10 cellular contexts compared by ENCODE assay signal in genomic region chr22:49656291-49656851, GRCh38.
DNase-seq lines count a peak whose midpoint lies in the region; ATAC-seq and TF ChIP-seq lines count a peak whose summit lies in the region.
"Had no signal": no experiment of that assay in that cellular context is flagged by ENCODE, and none has a peak within 500 bp of the region (broad histone marks: within the 10 kb centered on the region; RNA-seq: fewer than 3 reads in every experiment).

No MANE protein-coding gene starts in this region.

- H3K4me3 Mint-ChIP-seq in activated T-cell treated with anti-CD3 and anti-CD28 coated beads, Interleukin-2, amount 50 U/mL, for 24 hours, result peak overlapping the region; percentile 92
- H3K4me3 Mint-ChIP-seq in activated B cell treated with CpG ODN at 0.5 μM for 24 hours, result peak overlapping the region; percentile 96

- H3K9me3 Mint-ChIP-seq in activated T-cell treated with anti-CD3 and anti-CD28 coated beads, Interleukin-2, amount 50 U/mL, for 24 hours, result no peaks in the 10 kb centered on the region
- H3K9me3 Mint-ChIP-seq in activated B cell treated with CpG ODN at 0.5 μM for 24 hours, result no peaks in the 10 kb centered on the region

- ATAC-seq in activated B cell treated with CpG ODN at 0.5 μM for 24 hours (ENCODE audit: low read depth) (no peak), HG03378 (IDR thresholded peaks at IDR 0.05; ENCODE audit: unreplicated experiment) (no peak), GM19467 (IDR thresholded peaks at IDR 0.05; ENCODE audit: unreplicated experiment) (no peak)

- TF ChIP-seq CTCF in activated B cell treated with CpG ODN at 0.5 μM for 24 hours (IDR thresholded peaks at IDR 0.05) (no peak), lower leg skin (IDR thresholded peaks at IDR 0.05) (no peak), thyroid gland (IDR thresholded peaks at IDR 0.05) (no peak)

- 70 to 86% methylated on average over 25 of the region's 25 CpGs for WGBS in lower leg skin, 2 donors
- 81 to 93% methylated on average over 15 to 21 of the region's 25 CpGs for WGBS in thyroid gland, 2 donors

- peaks cover 48% of the 10 kb centered on the region for H3K4me1 Mint-ChIP-seq in activated T-cell treated with anti-CD3 and anti-CD28 coated beads, Interleukin-2, amount 50 U/mL, for 24 hours (ENCODE audit: low read depth)
- peaks cover 42% of the 10 kb centered on the region for H3K4me1 Mint-ChIP-seq in activated B cell treated with CpG ODN at 0.5 μM for 24 hours

- POLR2A ChIA-PET in activated B cell treated with CpG ODN at 0.5 μM for 24 hours (lab: Charles Lee), result interaction anchor here (1.1 kb wide), 1 partner anchor 268 kb away, joined by 3 read pairs; no protein-coding TSS in a partner anchor

- no peaks in the 10 kb centered on the region for H3K36me3 ChIP-seq in thyroid gland

- DNase-seq in activated T-cell treated with anti-CD3 and anti-CD28 coated beads, Interleukin-2, amount 50 U/mL, for 24 hours, result no peak
- DNase-seq in activated T-cell treated with anti-CD3 and anti-CD28 coated beads for 4 hours, result no peak
- DNase-seq in activated B cell treated with CpG ODN at 0.5 μM for 24 hours, result no peak
- DNase-seq in lower leg skin (ENCODE audit: low spot score in 2 of 2), result no peak
- no peak for DNase-seq in thyroid gland
- no peak for DNase-seq in NCI-H1436 (lab: John Stamatoyannopoulos, UW)
- DNase-seq: NCI-H345 had no signal

- H3K27ac ChIP-seq in thyroid gland, result peak overlapping the region in 2 of 3 donors; percentile 30 to 43
- H3K27ac ChIP-seq: SK-N-MC had no signal

- H3K9me3 ChIP-seq in thyroid gland, result no peaks in the 10 kb centered on the region

- intact Hi-C loops in activated B cell treated with CpG ODN at 0.5 μM for 24 hours (cut with micrococcal nuclease) (loop anchor here (10.0 kb wide), 1 partner anchor 268 kb away; no protein-coding TSS in a partner anchor), lower leg skin (cut with DNase I; ENCODE audit: low total_unique reads) (no loop called here), thyroid gland (cut with DNase I) (no loop called here)

- TF ChIP-seq POLR2A in lower leg skin (IDR thresholded peaks at IDR 0.05) (no peak), thyroid gland (IDR thresholded peaks at IDR 0.05) (no peak)

- CTCF ChIA-PET in activated B cell treated with CpG ODN at 0.5 μM for 24 hours (lab: Charles Lee), result no interaction called here

- H3K4me3 ChIP-seq in lower leg skin (ENCODE audit: low read depth, poor library complexity, severe bottlenecking), result peak overlapping the region; percentile 16
- H3K4me3 ChIP-seq in thyroid gland (replicated peaks in 1 of 3), result peak overlapping the region in 1 of 3 donors; percentile 26
- H3K4me3 ChIP-seq: SK-N-MC had no signal

- H3K36me3 Mint-ChIP-seq in activated T-cell treated with anti-CD3 and anti-CD28 coated beads, Interleukin-2, amount 50 U/mL, for 24 hours (ENCODE audit: low read depth), result peaks cover 48% of the 10 kb centered on the region
- peaks cover 29% of the 10 kb centered on the region for H3K36me3 Mint-ChIP-seq in activated B cell treated with CpG ODN at 0.5 μM for 24 hours (ENCODE audit: low read depth)

- H3K27me3 Mint-ChIP-seq in activated T-cell treated with anti-CD3 and anti-CD28 coated beads, Interleukin-2, amount 50 U/mL, for 24 hours, result no peaks in the 10 kb centered on the region
- H3K27me3 Mint-ChIP-seq in activated B cell treated with CpG ODN at 0.5 μM for 24 hours, result no peaks in the 10 kb centered on the region

- H3K4me1 ChIP-seq in thyroid gland, result peaks cover 0 to 3% of the 10 kb centered on the region in 2 donors

- H3K27me3 ChIP-seq in thyroid gland, result no peaks in the 10 kb centered on the region

- H3K27ac Mint-ChIP-seq in activated T-cell treated with anti-CD3 and anti-CD28 coated beads, Interleukin-2, amount 50 U/mL, for 24 hours, result peak overlapping the region; percentile 92
- no peak overlapping the region for H3K27ac Mint-ChIP-seq in activated B cell treated with CpG ODN at 0.5 μM for 24 hours
